In the genomic region with DNA sequence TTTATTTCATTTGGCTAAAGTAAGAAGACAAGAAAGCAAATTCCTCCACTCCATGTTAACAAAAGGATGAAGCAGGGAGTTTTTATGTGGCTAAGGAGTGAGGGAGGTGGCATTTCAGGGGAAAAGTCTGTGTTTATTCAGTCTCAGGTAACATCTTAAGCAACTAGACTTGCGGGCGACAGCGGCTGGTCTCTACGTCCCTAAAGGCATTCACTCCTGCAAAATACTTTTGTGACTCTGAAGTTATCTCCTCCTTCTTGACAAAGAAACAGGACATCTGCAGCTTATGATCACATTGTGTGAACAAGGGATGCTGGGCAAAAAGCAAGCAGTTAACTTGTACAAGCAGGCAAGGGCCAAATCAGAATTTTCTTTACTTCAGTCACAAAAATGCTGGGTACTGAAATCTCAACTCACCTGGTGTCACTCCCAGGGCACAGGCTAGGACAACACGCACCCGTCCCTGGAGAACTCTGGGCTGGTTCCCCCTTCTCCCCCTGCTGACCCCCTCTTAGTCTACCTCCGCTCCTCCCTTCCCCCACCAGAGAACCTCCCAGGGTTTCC, we compare ENCODE assay signal across 27 cellular contexts. TPM values are rescaled to one million over a fixed set of nuclear protein-coding genes. Genes with fewer than 3 reads are reported as not detected.
DNase-seq lines count a peak whose midpoint lies in the region; FAIRE-seq and TF ChIP-seq lines count a peak whose summit lies in the region.
"Had no signal": no experiment of that assay in that cellular context is flagged by ENCODE, and none has a peak within 500 bp of the region (broad histone marks: within the 10 kb centered on the region; RNA-seq: fewer than 3 reads in every experiment).

No MANE protein-coding gene starts in this region.

- TF ChIP-seq CTCF in 22Rv1 (IDR thresholded peaks at IDR 0.05): no peak
- TF ChIP-seq CTCF in SU-DHL-6 (IDR thresholded peaks at IDR 0.05; ENCODE audit: insufficient read depth, low read length, poor library complexity, severe bottlenecking): no peak
- TF ChIP-seq CTCF in endothelial cell (IDR thresholded peaks at IDR 0.05; ENCODE audit: unreplicated experiment): no peak

- H3F3A ChIP-seq in SU-DHL-6 (ENCODE audit: insufficient read depth): peaks cover 40% of the 10 kb centered on the region

- DNase-seq in GM12891 (ENCODE audit: insufficient read length, low spot score): no peak
- peak; percentile 36 for DNase-seq in iPS-NIHi7 (ENCODE audit: extremely low spot score)
- DNase-seq in DMS153 treated with DMSO at 0.1 percent for 48 hours (lab: John Stamatoyannopoulos, UW; ENCODE audit: unreplicated experiment): no peak
- no peak for DNase-seq in endothelial cell (ENCODE audit: low spot score)
- no peak for DNase-seq in NCI-H1930 (lab: John Stamatoyannopoulos, UW)
- no peak for DNase-seq in stimulated activated CD8-positive, alpha-beta memory T cell treated with anti-CD3 and anti-CD28 coated beads, Interleukin-4, amount 100 ng/mL, for 48 hours
- DNase-seq: activated CD4-positive, alpha-beta memory T cell treated with anti-CD3 and anti-CD28 coated beads, Interleukin-2, amount 10 ng/mL, durations not matched to agents 7 days and 5 days; activated effector memory CD4-positive, alpha-beta T cell treated with Interleukin-2 at 50 U/mL for 16 hours; CD4-positive, CD25-positive, alpha-beta regulatory T cell; central memory CD4-positive, alpha-beta T cell; DMS153; GF-D8; GM23248; mammary epithelial cell; NCI-H1694 treated with DMSO at 0.1 percent for 48 hours; NCI-H748 treated with DMSO at 0.1 percent for 48 hours; nucleus accumbens; small intestine; stimulated activated CD4-positive, alpha-beta T cell treated with anti-CD3 and anti-CD28 coated beads, Interleukin-1b, Interleukin-23, amount 100 ng/mL, for 48 hours; SW 1271; uterus had no signal

- H3K27me3 ChIP-seq in SU-DHL-6 (ENCODE audit: low read length): no peaks in the 10 kb centered on the region
- H3K27me3 ChIP-seq: uterus had no signal

- peak overlapping the region; percentile 56 for H3K27ac ChIP-seq in 22Rv1
- H3K27ac ChIP-seq in SU-DHL-6 (ENCODE audit: low read depth, low read length): peak overlapping the region; percentile 27
- H3K27ac ChIP-seq: GM23248, suprapubic skin, uterus had no signal

- no peak overlapping the region for H3K4me2 ChIP-seq in SU-DHL-6 (ENCODE audit: low read depth, low read length, poor library complexity, severe bottlenecking)

- H3K9ac ChIP-seq in SU-DHL-6 (ENCODE audit: low read length): no peak overlapping the region
- H3K9ac ChIP-seq: GM23248 had no signal

- H3K79me2 ChIP-seq in SU-DHL-6 (ENCODE audit: insufficient read depth, low read length): peaks cover 8% of the 10 kb centered on the region; the same call in 1 of the 2 replicates

- peaks cover 7% of the 10 kb centered on the region for H3K4me1 Mint-ChIP-seq in endothelial cell (ENCODE audit: unreplicated experiment)

- no peaks in the 10 kb centered on the region for H3K9me3 Mint-ChIP-seq in endothelial cell (ENCODE audit: unreplicated experiment)
- H3K9me3 Mint-ChIP-seq: activated CD4-positive, alpha-beta memory T cell treated with anti-CD3 and anti-CD28 coated beads, Interleukin-2, amount 10 ng/mL, durations not matched to agents 7 days and 5 days; CD4-positive, CD25-positive, alpha-beta regulatory T cell had no signal

- no peaks in the 10 kb centered on the region for H3K9me2 ChIP-seq in SU-DHL-6 (replicated peaks; ENCODE audit: insufficient read depth, low read length)

- no peaks in the 10 kb centered on the region for H4K20me1 ChIP-seq in SU-DHL-6 (ENCODE audit: low read depth, low read length)

- no peaks in the 10 kb centered on the region for H3K36me3 Mint-ChIP-seq in endothelial cell (ENCODE audit: low read depth, unreplicated experiment)
- H3K36me3 Mint-ChIP-seq: CD4-positive, CD25-positive, alpha-beta regulatory T cell had no signal

- peak; percentile 13 for FAIRE-seq in GM12891 (lab: Jason Lieb, UNC)
- FAIRE-seq: small intestine had no signal

- no peak overlapping the region for H2AFZ ChIP-seq in SU-DHL-6 (ENCODE audit: low read depth, low read length, severe bottlenecking)
- H2AFZ ChIP-seq: GM23248 had no signal

- TF ChIP-seq POLR2A in GM12891 (IDR thresholded peaks at IDR 0.05; ENCODE audit: low read depth, low read length): no peak

- H3K9me3 ChIP-seq in SU-DHL-6 (ENCODE audit: insufficient read depth, low read length): no peaks in the 10 kb centered on the region
- H3K9me3 ChIP-seq: suprapubic skin, uterus had no signal

- H3K36me3 ChIP-seq in SU-DHL-6 (ENCODE audit: low read length): no peaks in the 10 kb centered on the region
- H3K36me3 ChIP-seq: suprapubic skin, uterus had no signal

- H3K27ac Mint-ChIP-seq in endothelial cell (ENCODE audit: unreplicated experiment): no peak overlapping the region
- H3K27ac Mint-ChIP-seq: CD4-positive, CD25-positive, alpha-beta regulatory T cell had no signal

- no peak overlapping the region for H3K4me3 Mint-ChIP-seq in endothelial cell (ENCODE audit: unreplicated experiment)
- H3K4me3 Mint-ChIP-seq: activated CD4-positive, alpha-beta memory T cell treated with anti-CD3 and anti-CD28 coated beads, Interleukin-2, amount 10 ng/mL, durations not matched to agents 7 days and 5 days; CD4-positive, CD25-positive, alpha-beta regulatory T cell had no signal

- H3K4me3 ChIP-seq in SU-DHL-6 (ENCODE audit: insufficient read depth, low read length, poor library complexity, severe bottlenecking): no peak overlapping the region
- H3K4me3 ChIP-seq: GM23248, suprapubic skin, uterus had no signal

- H3K27me3 Mint-ChIP-seq in endothelial cell (ENCODE audit: unreplicated experiment): peaks cover 14% of the 10 kb centered on the region
- H3K27me3 Mint-ChIP-seq: CD4-positive, CD25-positive, alpha-beta regulatory T cell had no signal

TF ChIP-seq in GM12891, 5 proteins besides CTCF, POLR2A, EP300 and RAD21:
- TF ChIP-seq TAF1 (IDR thresholded peaks at IDR 0.05; ENCODE audit: low read depth, low read length) (no peak), SPI1 (IDR thresholded peaks at IDR 0.05; ENCODE audit: low read depth, low read length) (no peak), POU2F2 (IDR thresholded peaks at IDR 0.05; ENCODE audit: low read depth, low read length) (no peak), PAX5 (IDR thresholded peaks at IDR 0.05; ENCODE audit: insufficient read depth, low read length, severe bottlenecking) (no peak), POLR2AphosphoS5 (IDR thresholded peaks at IDR 0.05; ENCODE audit: low read depth, low read length) (no peak)

RNA-seq across cellular contexts. Expression of a gene that starts 38.3 kb away (rescaled TPM):
- 28.1 TPM for polyA plus RNA-seq in GM12891 (2012; ENCODE audit: low read depth, missing spikeins)
- total RNA-seq in endothelial cell (ENCODE audit: unreplicated experiment): not detected
- total RNA-seq: activated CD4-positive, alpha-beta memory T cell treated with anti-CD3 and anti-CD28 coated beads, Interleukin-2, amount 10 ng/mL, durations not matched to agents 7 days and 5 days; dermis microvascular lymphatic vessel endothelial cell; GM23248; HT-29; mammary epithelial cell; renal cortical epithelial cell; suprapubic skin had no signal
- polyA plus RNA-seq: GM23248, mammary epithelial cell had no signal
